16 cellular contexts compared by ENCODE assay signal in genomic region chr2:118698564-118698963, GRCh38.
A peak's percentile ranks its signal among the peaks of the same experiment; 100 is the strongest.
DNase-seq lines count a peak whose midpoint lies in the region; ATAC-seq and TF ChIP-seq lines count a peak whose summit lies in the region.
"Had no signal": no experiment of that assay in that cellular context is flagged by ENCODE, and none has a peak within 500 bp of the region (broad histone marks: within the 10 kb centered on the region; RNA-seq: fewer than 3 reads in every experiment).

No MANE protein-coding gene starts in this region.

- TF ChIP-seq CTCF in KMS-11 (conservative IDR thresholded peaks at IDR 0.05; ENCODE audit: low read depth, low read length): no peak
- no peak for TF ChIP-seq CTCF in endodermal cell (conservative IDR thresholded peaks at IDR 0.05)

- peaks cover 17% of the 10 kb centered on the region for H3K4me1 Mint-ChIP-seq in endodermal cell
- H3K4me1 Mint-ChIP-seq: CD4-positive, CD25-positive, alpha-beta regulatory T cell had no signal

- peak overlapping the region; percentile 33; the same call in 1 of the 2 replicates for H2AFZ ChIP-seq in KMS-11 (ENCODE audit: low read depth)

- H3K4me3 ChIP-seq in KMS-11 (IDR thresholded peaks at IDR 0.05; ENCODE audit: insufficient read depth, low read depth, low read length) (no peak overlapping the region), endodermal cell (ENCODE audit: low read length) (no peak overlapping the region)
- H3K4me3 ChIP-seq: A549, K562 had no signal

- peak overlapping the region; percentile 84 for H3K27ac ChIP-seq in KMS-11
- no peak overlapping the region for H3K27ac ChIP-seq in endodermal cell (ENCODE audit: low read depth, low read length)
- H3K27ac ChIP-seq: A549 had no signal

- no peaks in the 10 kb centered on the region for H4K20me1 ChIP-seq in KMS-11 (ENCODE audit: insufficient read depth)

- H3K27me3 Mint-ChIP-seq in endodermal cell (ENCODE audit: insufficient read depth): peaks cover 16% of the 10 kb centered on the region
- H3K27me3 Mint-ChIP-seq: CD4-positive, CD25-positive, alpha-beta regulatory T cell had no signal

- H3K4me3 Mint-ChIP-seq in endodermal cell: no peak overlapping the region
- H3K4me3 Mint-ChIP-seq: CD4-positive, CD25-positive, alpha-beta regulatory T cell; HFFc6 had no signal

- WGBS in endodermal cell (ENCODE audit: insufficient coverage in 1 of 2, insufficient read length in 1 of 2), 2 experiments: 84 to 93% methylated on average over 5 to 6 of the region's 6 CpGs

- H3K9me3 Mint-ChIP-seq in endodermal cell: no peaks in the 10 kb centered on the region
- H3K9me3 Mint-ChIP-seq: HFFc6 had no signal

- no peaks in the 10 kb centered on the region for H3K79me2 ChIP-seq in KMS-11 (ENCODE audit: insufficient read depth, low read depth)

- H3K9ac ChIP-seq in KMS-11: peak overlapping the region; percentile 25; the same call in 1 of the 2 replicates
- H3K9ac ChIP-seq in endodermal cell (ENCODE audit: extremely low read depth, low read length, poor library complexity, severe bottlenecking): no peak overlapping the region

- ATAC-seq in GM18867 (IDR thresholded peaks at IDR 0.05; ENCODE audit: unreplicated experiment) (peak; percentile 79), HG03039 (IDR thresholded peaks at IDR 0.05; ENCODE audit: unreplicated experiment) (no peak)
- ATAC-seq: A549, HepG2, K562 had no signal

- H3K27me3 ChIP-seq in KMS-11 (ENCODE audit: insufficient read depth, low read depth) (no peaks in the 10 kb centered on the region), endodermal cell (ENCODE audit: control insufficient read depth, insufficient read depth, low read length, poor library complexity, severe bottlenecking) (no peaks in the 10 kb centered on the region)
- H3K27me3 ChIP-seq: BE2C had no signal

- H3K4me1 ChIP-seq in KMS-11 (ENCODE audit: low read depth, poor library complexity, severe bottlenecking) (peaks cover 35% of the 10 kb centered on the region), endodermal cell (ENCODE audit: control insufficient read depth, insufficient read depth, low read length) (peaks cover under 1% of the 10 kb centered on the region)
- H3K4me1 ChIP-seq: BE2C had no signal

- no peaks in the 10 kb centered on the region for H3K9me3 ChIP-seq in endodermal cell (ENCODE audit: control insufficient read depth, low read length)
- H3K9me3 ChIP-seq: BE2C had no signal

- peak overlapping the region; percentile 39; the same call in 1 of the 2 replicates for H3K4me2 ChIP-seq in KMS-11
- H3K4me2 ChIP-seq: A549 had no signal

- no peak overlapping the region for H3K27ac Mint-ChIP-seq in endodermal cell
- H3K27ac Mint-ChIP-seq: CD4-positive, CD25-positive, alpha-beta regulatory T cell; HFFc6 had no signal

- DNase-seq in endodermal cell: peak; percentile 25
- DNase-seq in ureter (ENCODE audit: low spot score): peak; percentile 22
- no peak for DNase-seq in NCI-H2171 treated with DMSO at 0.1 percent for 48 hours (lab: John Stamatoyannopoulos, UW)
- DNase-seq in NCI-H226: no peak
- no peak for DNase-seq in hepatic stellate cell (ENCODE audit: low spot score)
- DNase-seq: BE2C; CD4-positive, CD25-positive, alpha-beta regulatory T cell; DMS53; HCEC 1CT; HFFc6 had no signal

- no peaks in the 10 kb centered on the region for H3K36me3 Mint-ChIP-seq in endodermal cell (ENCODE audit: low read depth)
- H3K36me3 Mint-ChIP-seq: CD4-positive, CD25-positive, alpha-beta regulatory T cell had no signal

- H3K36me3 ChIP-seq in KMS-11 (ENCODE audit: insufficient read depth) (no peaks in the 10 kb centered on the region), endodermal cell (ENCODE audit: control insufficient read depth, insufficient read depth, low read length) (no peaks in the 10 kb centered on the region)
- H3K36me3 ChIP-seq: BE2C had no signal

Comparison
In these comparisons a context has a peak if more than half of its experiments do, and no peak if none do; other contexts are left out.
1. DNase-seq: peak in endodermal cell (single experiment) and ureter (single experiment); none in NCI-H2171 treated with DMSO at 0.1 percent for 48 hours (single experiment), NCI-H226 (single experiment) and hepatic stellate cell (single experiment).